In the genomic region with DNA sequence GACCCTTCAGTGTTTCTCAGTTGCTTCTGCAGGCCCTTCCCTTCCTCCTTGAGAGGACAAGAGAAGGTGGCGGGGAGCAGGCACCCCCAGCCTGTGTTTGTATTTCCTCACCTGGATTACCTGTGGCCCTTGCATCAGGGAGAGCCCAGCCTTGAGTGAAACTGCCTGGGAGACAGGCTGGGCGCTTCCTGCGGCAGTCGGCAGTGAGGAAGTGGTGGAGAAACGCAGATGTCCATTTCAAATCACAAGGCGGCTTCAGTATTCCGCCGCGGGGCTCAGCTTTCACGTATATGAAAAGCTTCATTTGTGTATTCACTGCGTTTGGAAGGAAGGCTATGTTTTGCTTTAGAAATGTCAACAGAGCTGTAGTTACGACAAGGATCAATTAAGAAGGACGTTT, we compare ENCODE assay signal across 18 cellular contexts.
DNase-seq lines count a peak whose midpoint lies in the region; ATAC-seq and TF ChIP-seq lines count a peak whose summit lies in the region.
"Had no signal": no experiment of that assay in that cellular context is flagged by ENCODE, and none has a peak within 500 bp of the region (broad histone marks: within the 10 kb centered on the region; RNA-seq: fewer than 3 reads in every experiment).

No MANE protein-coding gene starts in this region.

- no peak overlapping the region for H3K4me3 ChIP-seq in spleen
- H3K4me3 ChIP-seq: skin epidermis had no signal

- TF ChIP-seq POLR2A in spleen (IDR thresholded peaks at IDR 0.05) = no peak

- ATAC-seq in HG03432 (IDR thresholded peaks at IDR 0.05; ENCODE audit: unreplicated experiment) (no peak), HG03135 (IDR thresholded peaks at IDR 0.05; ENCODE audit: unreplicated experiment) (no peak)
- ATAC-seq: activated T-cell treated with anti-CD3 and anti-CD28 coated beads, Interleukin-2, amount 50 U/mL, for 72 hours had no signal

- peaks cover 0 to 7% (median 0%) of the 10 kb centered on the region in 6 donors for H3K36me3 ChIP-seq in spleen

- intact Hi-C loops in spleen (cut with DNase I; ENCODE audit: low total_unique reads) = no loop called here

- no peaks in the 10 kb centered on the region for H3K27me3 ChIP-seq in spleen (replicated peaks in 1 of 7)

- H3K9me3 ChIP-seq in spleen = no peaks in the 10 kb centered on the region

- WGBS in spleen, 5 donors = 56 to 74% (median 63%) methylated on average over 13 of the region's 13 CpGs

- H3K4me1 ChIP-seq in spleen = peaks cover 0 to 14% (median 0%) of the 10 kb centered on the region in 6 donors

- TF ChIP-seq CTCF in spleen (IDR thresholded peaks at IDR 0.05 in 8 of 11, conservative IDR thresholded peaks at IDR 0.05 in 3 of 11) = no peak

- peak; percentile 6 for DNase-seq in NCI-H1092 treated with DMSO at 0.1 percent for 48 hours (lab: John Stamatoyannopoulos, UW)
- no peak for DNase-seq in NCI-H1092 (lab: John Stamatoyannopoulos, UW)
- peak; percentile 57 for DNase-seq in NCI-H69 (lab: John Stamatoyannopoulos, UW)
- DNase-seq in iPS-NIHi7 (ENCODE audit: extremely low spot score) = peak; percentile 32
- DNase-seq in spleen = no peak
- DNase-seq in HUDEP-2 (lab: John Stamatoyannopoulos, UW; ENCODE audit: unreplicated experiment in 76 of 76) = no peak
- DNase-seq: 8988T; activated CD4-positive, alpha-beta memory T cell treated with anti-CD3 and anti-CD28 coated beads, Interleukin-2, amount 10 ng/mL, durations not matched to agents 7 days and 5 days; activated naive CD8-positive, alpha-beta T cell treated with anti-CD3 and anti-CD28 coated beads, Interleukin-2, amount 10 ng/mL, durations not matched to agents 7 days and 5 days; activated T-cell treated with anti-CD3 and anti-CD28 coated beads, Interleukin-2, amount 50 U/mL, for 72 hours; hippocampal formation; KG1; NCI-H1436; SW 1271 had no signal

- peak overlapping the region in 5 of 8 donors; percentile 4 to 64 (median 59) for H3K27ac ChIP-seq in spleen
- H3K27ac ChIP-seq: HL-60 had no signal

Comparison
In these comparisons a context has a peak if more than half of its experiments do, and no peak if none do; other contexts are left out.
1. DNase-seq: peak in NCI-H1092 treated with DMSO at 0.1 percent for 48 hours (single experiment), NCI-H69 (single experiment) and iPS-NIHi7 (single experiment); none in NCI-H1092 (single experiment), spleen (single experiment) and HUDEP-2 (0 of 76).